11 cellular contexts compared by ENCODE assay signal in the genomic region with DNA sequence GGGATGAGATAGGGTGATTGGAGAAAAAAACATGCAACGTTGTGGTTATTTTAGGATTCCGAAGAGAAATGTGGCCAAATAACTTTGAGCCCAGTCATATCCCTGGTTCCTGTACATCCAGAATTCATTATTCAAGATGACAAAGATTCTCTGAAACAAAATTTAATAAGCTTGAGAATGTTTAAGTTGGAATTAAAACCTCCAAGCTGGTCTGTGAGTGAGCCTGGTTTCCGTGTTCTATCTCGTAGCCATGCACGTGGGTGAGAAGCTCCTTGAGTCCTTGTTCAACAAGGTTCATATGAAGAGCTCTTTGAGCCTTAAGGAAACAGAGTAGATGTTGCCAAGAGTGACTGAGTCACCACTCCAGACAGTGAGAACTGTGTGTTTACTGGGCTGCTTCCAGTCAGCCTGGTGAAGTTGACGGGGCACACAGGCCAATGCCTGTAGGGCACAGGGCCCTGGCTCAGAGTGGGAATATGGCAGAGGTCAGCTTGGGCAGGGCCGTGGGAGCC.
DNase-seq lines count a peak whose midpoint lies in the region; TF ChIP-seq lines count a peak whose summit lies in the region.
"Had no signal": no experiment of that assay in that cellular context is flagged by ENCODE, and none has a peak within 500 bp of the region (broad histone marks: within the 10 kb centered on the region; RNA-seq: fewer than 3 reads in every experiment).

No MANE protein-coding gene starts in this region.

- no peaks in the 10 kb centered on the region for H3K27me3 ChIP-seq in thyroid gland
- H3K27me3 ChIP-seq: dorsolateral prefrontal cortex had no signal

- peaks cover 75% of the 10 kb centered on the region for H3K4me1 Mint-ChIP-seq in HFFc6 (ENCODE audit: low read depth)
- H3K4me1 Mint-ChIP-seq in mesothelial cell of epicardium: peaks cover 37% of the 10 kb centered on the region
- H3K4me1 Mint-ChIP-seq: stimulated activated effector memory CD8-positive, alpha-beta T cell treated with anti-CD3 and anti-CD28 coated beads, Interleukin-12 subunit alpha, Interleukin-12 subunit beta, amount 100 ng/mL, for 72 hours had no signal

- H3K27me3 Mint-ChIP-seq in HFFc6 (ENCODE audit: insufficient read depth) (peaks cover 2% of the 10 kb centered on the region; the same call in 1 of the 2 replicates), mesothelial cell of epicardium (ENCODE audit: low read depth) (no peaks in the 10 kb centered on the region)

- H3K36me3 Mint-ChIP-seq in HFFc6 (ENCODE audit: low read depth) (peaks cover 24% of the 10 kb centered on the region), mesothelial cell of epicardium (no peaks in the 10 kb centered on the region)
- H3K36me3 Mint-ChIP-seq: stimulated activated effector memory CD8-positive, alpha-beta T cell treated with anti-CD3 and anti-CD28 coated beads, Interleukin-12 subunit alpha, Interleukin-12 subunit beta, amount 100 ng/mL, for 72 hours had no signal

- H3K9me3 Mint-ChIP-seq in HFFc6 (no peaks in the 10 kb centered on the region), mesothelial cell of epicardium (no peaks in the 10 kb centered on the region)
- H3K9me3 Mint-ChIP-seq: neural crest cell; stimulated activated effector memory CD8-positive, alpha-beta T cell treated with anti-CD3 and anti-CD28 coated beads, Interleukin-12 subunit alpha, Interleukin-12 subunit beta, amount 100 ng/mL, for 72 hours had no signal

- H3K9me3 ChIP-seq in thyroid gland: no peaks in the 10 kb centered on the region

- H3K4me3 ChIP-seq in astrocyte of the spinal cord (ENCODE audit: low read depth, low read length) (no peak overlapping the region), thyroid gland (replicated peaks in 1 of 3) (no peak overlapping the region)
- H3K4me3 ChIP-seq: dorsolateral prefrontal cortex had no signal

- H3K27ac ChIP-seq in thyroid gland: peak overlapping the region; percentile 77 to 94 (median 82)

- H3K27ac Mint-ChIP-seq in HFFc6: peak overlapping the region; percentile 97
- H3K27ac Mint-ChIP-seq in mesothelial cell of epicardium: no peak overlapping the region
- H3K27ac Mint-ChIP-seq: stimulated activated effector memory CD8-positive, alpha-beta T cell treated with anti-CD3 and anti-CD28 coated beads, Interleukin-12 subunit alpha, Interleukin-12 subunit beta, amount 100 ng/mL, for 72 hours had no signal

- WGBS in thyroid gland, 2 donors: 39% methylated on average over 7 of the region's 7 CpGs

- no peak for TF ChIP-seq CTCF in HFFc6 (IDR thresholded peaks at IDR 0.05)
- TF ChIP-seq CTCF in astrocyte of the spinal cord (IDR thresholded peaks at IDR 0.05; ENCODE audit: low read depth, low read length): no peak
- no peak for TF ChIP-seq CTCF in thyroid gland (IDR thresholded peaks at IDR 0.05)
- TF ChIP-seq CTCF in mesothelial cell of epicardium (IDR thresholded peaks at IDR 0.05; ENCODE audit: unreplicated experiment): no peak

- TF ChIP-seq POLR2A in thyroid gland (IDR thresholded peaks at IDR 0.05): peak in 1 of 2 donors; percentile 54

- H3K4me1 ChIP-seq in thyroid gland: peaks cover 20 to 53% of the 10 kb centered on the region in 2 donors

- DNase-seq in HFFc6 (peak; percentile 96), astrocyte of the spinal cord (ENCODE audit: low read depth, low spot score) (peak; percentile 99), hepatic stellate cell (ENCODE audit: low spot score) (peak; percentile 74), thyroid gland (peak; percentile 88 to 89), mesothelial cell of epicardium (ENCODE audit: low spot score in 2 of 2, unreplicated experiment in 2 of 2) (no peak), NCI-H69 (lab: John Stamatoyannopoulos, UW) (no peak)
- DNase-seq in stimulated activated naive CD4-positive, alpha-beta T cell (lab: John Stamatoyannopoulos, UW): no peak
- DNase-seq: activated CD4-positive, CD25-positive, alpha-beta regulatory T cell treated with anti-CD3 and anti-CD28 coated beads, Interleukin-2, amount 50 U/mL, for 72 hours had no signal

- no peaks in the 10 kb centered on the region for H3K36me3 ChIP-seq in thyroid gland

- in situ Hi-C loops in astrocyte of the spinal cord (cut with HindIII; ENCODE audit: low sequenced_read_pairs): no loop called here

- intact Hi-C loops in thyroid gland (cut with DNase I): no loop called here

- peak overlapping the region; percentile 79 for H3K4me3 Mint-ChIP-seq in HFFc6
- H3K4me3 Mint-ChIP-seq in mesothelial cell of epicardium: no peak overlapping the region
- H3K4me3 Mint-ChIP-seq: neural crest cell; stimulated activated effector memory CD8-positive, alpha-beta T cell treated with anti-CD3 and anti-CD28 coated beads, Interleukin-12 subunit alpha, Interleukin-12 subunit beta, amount 100 ng/mL, for 72 hours had no signal

Comparison
In these comparisons a context has a peak if more than half of its experiments do, and no peak if none do; other contexts are left out.
1. DNase-seq: peak in HFFc6 (single experiment), astrocyte of the spinal cord (single experiment), hepatic stellate cell (single experiment) and thyroid gland (2 of 2); none in mesothelial cell of epicardium (0 of 2), NCI-H69 (single experiment) and stimulated activated naive CD4-positive, alpha-beta T cell (0 of 6).